1 cellular context compared by ENCODE assay signal in genomic region chr16:11742536-11743307, GRCh38.
A peak's percentile ranks its signal among the peaks of the same experiment; 100 is the strongest.
TF ChIP-seq lines count a peak whose summit lies in the region.

Gene TXNDC11 (minus strand): TSS chr16:11742857. CDS start chr16:11742730, 127 bp downstream.

TF ChIP-seq in K562, 482 proteins besides CTCF, POLR2A, EP300 and RAD21 (continued from another document and continues in another):
- TF ChIP-seq ZNF318 (IDR thresholded peaks at IDR 0.05; ENCODE audit: borderline replicate concordance in 1 of 2, low read depth in 1 of 2) (no peak), HCFC1 (IDR thresholded peaks at IDR 0.05; ENCODE audit: low read depth, low read length) (peak; percentile 38; the same call in 1 of the 2 replicates), ZZZ3 (IDR thresholded peaks at IDR 0.05) (no peak), NCOA2 (IDR thresholded peaks at IDR 0.05; ENCODE audit: partially characterized antibody in 2 of 2) (no peak), TEAD1 (CRISPR knock-in tag; IDR thresholded peaks at IDR 0.05) (no peak), SAFB (IDR thresholded peaks at IDR 0.05; ENCODE audit: borderline replicate concordance, low read depth, low read length) (peak; percentile 67; the same call in 1 of the 2 replicates), CREB3L1 (IDR thresholded peaks at IDR 0.05; ENCODE audit: borderline replicate concordance, low read depth) (peak; percentile 90), DACH1 (IDR thresholded peaks at IDR 0.05; ENCODE audit: partially characterized antibody) (no peak), USF2 (CRISPR knock-in tag; IDR thresholded peaks at IDR 0.05) (peak; percentile 17; the same call in 1 of the 2 replicates), ZBTB1 (CRISPR knock-in tag; IDR thresholded peaks at IDR 0.05; ENCODE audit: borderline replicate concordance, low read depth) (peak; percentile 76; the same call in 1 of the 2 replicates), EGR1 (conservative IDR thresholded peaks at IDR 0.05) (peak; percentile 62), DIDO1 (tag; IDR thresholded peaks at IDR 0.05; ENCODE audit: low read depth) (no peak), ZSCAN29 (IDR thresholded peaks at IDR 0.05) (peak; percentile 43; the same call in 1 of the 2 replicates), ATF7 (IDR thresholded peaks at IDR 0.05) (peak; percentile 86), MYC (IDR thresholded peaks at IDR 0.05; ENCODE audit: low read depth, low read length) (peak; percentile 47), MYC (CRISPR knock-in tag; IDR thresholded peaks at IDR 0.05; ENCODE audit: borderline replicate concordance, low read depth) (no peak), ZNF3 (CRISPR knock-in tag; IDR thresholded peaks at IDR 0.05) (no peak), GTF2E2 (tag; IDR thresholded peaks at IDR 0.05) (0 out of 2 replicates have a peak, but pooled peaks have one; percentile 50), MEF2A (IDR thresholded peaks at IDR 0.05; ENCODE audit: control insufficient read depth, low read depth, low read length) (no peak), USF1 (CRISPR knock-in tag; IDR thresholded peaks at IDR 0.05) (peak; percentile 42; the same call in 1 of the 2 replicates), ZNF639 (CRISPR knock-in tag; conservative IDR thresholded peaks at IDR 0.05 in 1 of 2, IDR thresholded peaks at IDR 0.05 in 1 of 2) (peak in 1 of 2 experiments; percentile 82; a peak in 2 of 4 replicates), BRF2 (IDR thresholded peaks at IDR 0.05; ENCODE audit: borderline replicate concordance, insufficient read depth, insufficient read length) (no peak), NONO (IDR thresholded peaks at IDR 0.05; ENCODE audit: low read depth in 2 of 2, low read length in 1 of 2) (peak; percentile 83 to 98), CLOCK (CRISPR knock-in tag; IDR thresholded peaks at IDR 0.05; ENCODE audit: borderline replicate concordance) (no peak), NR1H2 (CRISPR knock-in tag; IDR thresholded peaks at IDR 0.05) (no peak), ARNT (IDR thresholded peaks at IDR 0.05) (no peak), HNRNPK (IDR thresholded peaks at IDR 0.05; ENCODE audit: low read depth, low read length, poor library complexity, severe bottlenecking) (peak; percentile 15), BRD4 (IDR thresholded peaks at IDR 0.05) (no peak), STAT6 (CRISPR knock-in tag; IDR thresholded peaks at IDR 0.05) (no peak), TAF7 (tag; IDR thresholded peaks at IDR 0.05) (no peak), SP1 (CRISPR knock-in tag; IDR thresholded peaks at IDR 0.05) (peak; percentile 92), MXD1 (CRISPR knock-in tag; IDR thresholded peaks at IDR 0.05; ENCODE audit: borderline replicate concordance, poor library complexity, severe bottlenecking) (no peak), SUPT5H (IDR thresholded peaks at IDR 0.05) (peak; percentile 88), PTTG1 (tag; IDR thresholded peaks at IDR 0.05; ENCODE audit: low read depth) (no peak), ZNF707 (CRISPR knock-in tag; conservative IDR thresholded peaks at IDR 0.05) (no peak), TGIF2 (CRISPR knock-in tag; IDR thresholded peaks at IDR 0.05) (0 out of 2 replicates have a peak, but pooled peaks have one; percentile 62)
